In the genomic region with DNA sequence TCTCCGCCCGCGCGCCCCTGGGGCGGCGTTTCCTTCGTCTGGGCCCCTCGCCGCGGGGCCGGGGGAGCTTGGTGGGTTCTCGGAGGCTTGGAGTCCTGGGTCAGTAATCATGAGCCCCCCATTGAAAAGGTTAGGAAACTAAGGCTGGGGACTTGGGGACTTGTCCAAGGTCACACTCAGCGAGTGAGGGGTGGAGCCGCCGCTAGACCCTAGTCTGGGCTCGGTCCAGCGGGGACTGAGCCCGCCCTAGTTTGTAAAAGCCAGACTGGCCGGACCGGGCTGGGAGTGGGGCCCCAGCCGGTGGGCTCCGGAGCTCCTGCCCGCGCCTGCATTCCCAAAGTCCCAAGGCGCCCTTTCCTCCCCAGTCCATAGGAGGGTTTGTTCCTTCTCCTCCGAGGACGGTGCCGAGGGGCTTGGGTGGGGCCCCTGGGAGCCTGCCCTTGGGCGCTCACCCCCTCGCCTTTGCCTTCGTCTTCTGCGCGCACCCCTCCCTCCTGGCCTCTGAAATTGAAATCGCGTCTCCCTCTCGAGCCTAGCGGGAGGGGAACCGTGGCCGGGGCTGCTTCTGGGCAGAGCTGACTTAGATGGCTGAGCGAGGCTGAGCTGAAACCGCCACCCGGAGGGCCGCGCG, we compare ENCODE assay signal across 1 cellular context.
TF ChIP-seq lines count a peak whose summit lies in the region.

No MANE protein-coding gene starts in this region.

TF ChIP-seq in WTC11, 78 proteins besides CTCF, POLR2A, EP300 and RAD21 (continued from another document):
- TF ChIP-seq, protein P1, sequence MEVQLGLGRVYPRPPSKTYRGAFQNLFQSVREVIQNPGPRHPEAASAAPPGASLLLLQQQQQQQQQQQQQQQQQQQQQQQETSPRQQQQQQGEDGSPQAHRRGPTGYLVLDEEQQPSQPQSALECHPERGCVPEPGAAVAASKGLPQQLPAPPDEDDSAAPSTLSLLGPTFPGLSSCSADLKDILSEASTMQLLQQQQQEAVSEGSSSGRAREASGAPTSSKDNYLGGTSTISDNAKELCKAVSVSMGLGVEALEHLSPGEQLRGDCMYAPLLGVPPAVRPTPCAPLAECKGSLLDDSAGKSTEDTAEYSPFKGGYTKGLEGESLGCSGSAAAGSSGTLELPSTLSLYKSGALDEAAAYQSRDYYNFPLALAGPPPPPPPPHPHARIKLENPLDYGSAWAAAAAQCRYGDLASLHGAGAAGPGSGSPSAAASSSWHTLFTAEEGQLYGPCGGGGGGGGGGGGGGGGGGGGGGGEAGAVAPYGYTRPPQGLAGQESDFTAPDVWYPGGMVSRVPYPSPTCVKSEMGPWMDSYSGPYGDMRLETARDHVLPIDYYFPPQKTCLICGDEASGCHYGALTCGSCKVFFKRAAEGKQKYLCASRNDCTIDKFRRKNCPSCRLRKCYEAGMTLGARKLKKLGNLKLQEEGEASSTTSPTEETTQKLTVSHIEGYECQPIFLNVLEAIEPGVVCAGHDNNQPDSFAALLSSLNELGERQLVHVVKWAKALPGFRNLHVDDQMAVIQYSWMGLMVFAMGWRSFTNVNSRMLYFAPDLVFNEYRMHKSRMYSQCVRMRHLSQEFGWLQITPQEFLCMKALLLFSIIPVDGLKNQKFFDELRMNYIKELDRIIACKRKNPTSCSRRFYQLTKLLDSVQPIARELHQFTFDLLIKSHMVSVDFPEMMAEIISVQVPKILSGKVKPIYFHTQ (CRISPR knock-in tag; IDR thresholded peaks at IDR 0.05): no peak
- no peak for TF ChIP-seq ZNF138 (CRISPR knock-in tag; conservative IDR thresholded peaks at IDR 0.05)
- no peak for TF ChIP-seq ZNF317 (CRISPR knock-in tag; IDR thresholded peaks at IDR 0.05; ENCODE audit: borderline replicate concordance, low read depth)
- TF ChIP-seq, protein P2, sequence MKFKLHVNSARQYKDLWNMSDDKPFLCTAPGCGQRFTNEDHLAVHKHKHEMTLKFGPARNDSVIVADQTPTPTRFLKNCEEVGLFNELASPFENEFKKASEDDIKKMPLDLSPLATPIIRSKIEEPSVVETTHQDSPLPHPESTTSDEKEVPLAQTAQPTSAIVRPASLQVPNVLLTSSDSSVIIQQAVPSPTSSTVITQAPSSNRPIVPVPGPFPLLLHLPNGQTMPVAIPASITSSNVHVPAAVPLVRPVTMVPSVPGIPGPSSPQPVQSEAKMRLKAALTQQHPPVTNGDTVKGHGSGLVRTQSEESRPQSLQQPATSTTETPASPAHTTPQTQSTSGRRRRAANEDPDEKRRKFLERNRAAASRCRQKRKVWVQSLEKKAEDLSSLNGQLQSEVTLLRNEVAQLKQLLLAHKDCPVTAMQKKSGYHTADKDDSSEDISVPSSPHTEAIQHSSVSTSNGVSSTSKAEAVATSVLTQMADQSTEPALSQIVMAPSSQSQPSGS (CRISPR knock-in tag; IDR thresholded peaks at IDR 0.05; ENCODE audit: borderline replicate concordance, low read depth): no peak
- TF ChIP-seq, protein P3, sequence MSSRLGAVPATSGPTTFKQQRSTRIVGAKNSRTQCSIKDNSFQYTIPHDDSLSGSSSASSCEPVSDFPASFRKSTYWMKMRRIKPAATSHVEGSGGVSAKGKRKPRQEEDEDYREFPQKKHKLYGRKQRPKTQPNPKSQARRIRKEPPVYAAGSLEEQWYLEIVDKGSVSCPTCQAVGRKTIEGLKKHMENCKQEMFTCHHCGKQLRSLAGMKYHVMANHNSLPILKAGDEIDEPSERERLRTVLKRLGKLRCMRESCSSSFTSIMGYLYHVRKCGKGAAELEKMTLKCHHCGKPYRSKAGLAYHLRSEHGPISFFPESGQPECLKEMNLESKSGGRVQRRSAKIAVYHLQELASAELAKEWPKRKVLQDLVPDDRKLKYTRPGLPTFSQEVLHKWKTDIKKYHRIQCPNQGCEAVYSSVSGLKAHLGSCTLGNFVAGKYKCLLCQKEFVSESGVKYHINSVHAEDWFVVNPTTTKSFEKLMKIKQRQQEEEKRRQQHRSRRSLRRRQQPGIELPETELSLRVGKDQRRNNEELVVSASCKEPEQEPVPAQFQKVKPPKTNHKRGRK (CRISPR knock-in tag; IDR thresholded peaks at IDR 0.05; ENCODE audit: borderline replicate concordance): no peak
- TF ChIP-seq RORB (CRISPR knock-in tag; IDR thresholded peaks at IDR 0.05): no peak
- no peak for TF ChIP-seq CBFB (CRISPR knock-in tag; IDR thresholded peaks at IDR 0.05; ENCODE audit: low read depth)
- TF ChIP-seq, protein P4, sequence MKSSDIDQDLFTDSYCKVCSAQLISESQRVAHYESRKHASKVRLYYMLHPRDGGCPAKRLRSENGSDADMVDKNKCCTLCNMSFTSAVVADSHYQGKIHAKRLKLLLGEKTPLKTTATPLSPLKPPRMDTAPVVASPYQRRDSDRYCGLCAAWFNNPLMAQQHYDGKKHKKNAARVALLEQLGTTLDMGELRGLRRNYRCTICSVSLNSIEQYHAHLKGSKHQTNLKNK (CRISPR knock-in tag; IDR thresholded peaks at IDR 0.05): no peak
- TF ChIP-seq, protein P5, sequence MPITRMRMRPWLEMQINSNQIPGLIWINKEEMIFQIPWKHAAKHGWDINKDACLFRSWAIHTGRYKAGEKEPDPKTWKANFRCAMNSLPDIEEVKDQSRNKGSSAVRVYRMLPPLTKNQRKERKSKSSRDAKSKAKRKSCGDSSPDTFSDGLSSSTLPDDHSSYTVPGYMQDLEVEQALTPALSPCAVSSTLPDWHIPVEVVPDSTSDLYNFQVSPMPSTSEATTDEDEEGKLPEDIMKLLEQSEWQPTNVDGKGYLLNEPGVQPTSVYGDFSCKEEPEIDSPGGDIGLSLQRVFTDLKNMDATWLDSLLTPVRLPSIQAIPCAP (CRISPR knock-in tag; IDR thresholded peaks at IDR 0.05): no peak
- no peak for TF ChIP-seq SOX15 (CRISPR knock-in tag; IDR thresholded peaks at IDR 0.05)
- TF ChIP-seq, protein P6, sequence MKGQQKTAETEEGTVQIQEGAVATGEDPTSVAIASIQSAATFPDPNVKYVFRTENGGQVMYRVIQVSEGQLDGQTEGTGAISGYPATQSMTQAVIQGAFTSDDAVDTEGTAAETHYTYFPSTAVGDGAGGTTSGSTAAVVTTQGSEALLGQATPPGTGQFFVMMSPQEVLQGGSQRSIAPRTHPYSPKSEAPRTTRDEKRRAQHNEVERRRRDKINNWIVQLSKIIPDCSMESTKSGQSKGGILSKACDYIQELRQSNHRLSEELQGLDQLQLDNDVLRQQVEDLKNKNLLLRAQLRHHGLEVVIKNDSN (CRISPR knock-in tag; IDR thresholded peaks at IDR 0.05): no peak
- TF ChIP-seq MYBL2 (CRISPR knock-in tag; IDR thresholded peaks at IDR 0.05): no peak
- TF ChIP-seq ZNF121 (CRISPR knock-in tag; IDR thresholded peaks at IDR 0.05): no peak
TF ChIP-seq in WTC11: peak in this region for 0.
